19 cellular contexts compared by ENCODE assay signal in the genomic region with DNA sequence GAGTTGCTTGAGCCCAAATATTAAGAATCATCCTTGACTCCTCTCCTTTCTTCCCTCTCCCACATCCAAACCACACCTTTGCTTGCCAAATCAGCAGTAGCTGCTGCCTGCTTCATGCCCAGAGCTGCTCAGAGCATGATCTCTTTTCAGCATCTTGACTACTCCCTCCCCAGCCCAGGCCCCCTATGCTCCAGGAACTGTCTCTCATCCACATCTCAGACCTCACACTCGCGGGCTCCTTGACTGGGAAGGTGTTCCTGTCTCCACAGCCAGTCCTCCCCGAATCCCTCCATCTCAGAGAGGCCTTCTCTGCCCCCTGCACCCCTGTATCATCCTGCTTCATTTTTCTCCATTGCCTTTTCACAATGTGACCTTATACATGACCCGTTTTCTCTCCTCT.
DNase-seq lines count a peak whose midpoint lies in the region; ATAC-seq and TF ChIP-seq lines count a peak whose summit lies in the region.
"Had no signal": no experiment of that assay in that cellular context is flagged by ENCODE, and none has a peak within 500 bp of the region (broad histone marks: within the 10 kb centered on the region; RNA-seq: fewer than 3 reads in every experiment).

No MANE protein-coding gene starts in this region.

- CTCF ChIA-PET in activated CD4-positive, alpha-beta memory T cell treated with anti-CD3 and anti-CD28 coated beads for 36 hours (lab: Charles Lee), result no interaction called here
- CTCF ChIA-PET in activated CD4-positive, alpha-beta memory T cell treated with anti-CD3 and anti-CD28 coated beads, Interleukin-2, amount 10 ng/mL, durations not matched to agents 7 days and 5 days (lab: Charles Lee), result no interaction called here

- H3K27ac Mint-ChIP-seq in activated CD4-positive, alpha-beta memory T cell treated with anti-CD3 and anti-CD28 coated beads for 36 hours, result peak overlapping the region; percentile 21
- no peak overlapping the region for H3K27ac Mint-ChIP-seq in activated CD4-positive, alpha-beta memory T cell treated with anti-CD3 and anti-CD28 coated beads, Interleukin-2, amount 10 ng/mL, durations not matched to agents 7 days and 5 days
- no peak overlapping the region for H3K27ac Mint-ChIP-seq in osteocyte (ENCODE audit: unreplicated experiment)
- H3K27ac Mint-ChIP-seq: HFFc6 had no signal

- intact Hi-C loops in activated CD4-positive, alpha-beta memory T cell treated with anti-CD3 and anti-CD28 coated beads for 36 hours (cut with micrococcal nuclease), result loop anchor here (2.0 to 5.0 kb wide), 4 partner anchors 15 to 334 kb away; no protein-coding TSS in a partner anchor

- peaks cover 49% of the 10 kb centered on the region for H3K4me1 Mint-ChIP-seq in activated CD4-positive, alpha-beta memory T cell treated with anti-CD3 and anti-CD28 coated beads for 36 hours (ENCODE audit: low read depth)
- H3K4me1 Mint-ChIP-seq in activated CD4-positive, alpha-beta memory T cell treated with anti-CD3 and anti-CD28 coated beads, Interleukin-2, amount 10 ng/mL, durations not matched to agents 7 days and 5 days, result peaks cover 55% of the 10 kb centered on the region
- H3K4me1 Mint-ChIP-seq in osteocyte (ENCODE audit: unreplicated experiment), result no peaks in the 10 kb centered on the region

- no peak for DNase-seq in activated CD4-positive, alpha-beta memory T cell treated with anti-CD3 and anti-CD28 coated beads for 36 hours
- no peak for DNase-seq in activated CD4-positive, alpha-beta memory T cell treated with anti-CD3 and anti-CD28 coated beads, Interleukin-2, amount 10 ng/mL, durations not matched to agents 7 days and 5 days
- DNase-seq in stimulated activated CD4-positive, alpha-beta T cell treated with anti-CD3 and anti-CD28 coated beads, Interleukin-2, amount 100 ng/mL, for 24 hours, result peak; percentile 2 to 17
- DNase-seq in stimulated activated CD4-positive, alpha-beta T cell treated with anti-CD3 and anti-CD28 coated beads, Interleukin-15, amount 100 ng/mL, for 24 hours, result no peak
- DNase-seq in osteocyte (ENCODE audit: extremely low spot score, unreplicated experiment), result peak; percentile 69
- DNase-seq in NCI-H2171 treated with DMSO at 0.1 percent for 48 hours (lab: John Stamatoyannopoulos, UW), result no peak
- no peak for DNase-seq in NCI-H510A treated with DMSO at 0.1 percent for 48 hours (lab: John Stamatoyannopoulos, UW)
- DNase-seq: AML-193, DMS79 treated with DMSO at 0.1 percent for 48 hours, H7, HFFc6, IMR-90, NCI-H1417, NCI-H187, NCI-H345, NCI-H526, PC-9 had no signal

- POLR2A ChIA-PET in activated CD4-positive, alpha-beta memory T cell treated with anti-CD3 and anti-CD28 coated beads for 36 hours (lab: Charles Lee), result no interaction called here
- POLR2A ChIA-PET in activated CD4-positive, alpha-beta memory T cell treated with anti-CD3 and anti-CD28 coated beads, Interleukin-2, amount 10 ng/mL, durations not matched to agents 7 days and 5 days (lab: Charles Lee), result no interaction called here

- peaks cover 20% of the 10 kb centered on the region for H3K27me3 Mint-ChIP-seq in activated CD4-positive, alpha-beta memory T cell treated with anti-CD3 and anti-CD28 coated beads for 36 hours
- H3K27me3 Mint-ChIP-seq in activated CD4-positive, alpha-beta memory T cell treated with anti-CD3 and anti-CD28 coated beads, Interleukin-2, amount 10 ng/mL, durations not matched to agents 7 days and 5 days, result peaks cover 33% of the 10 kb centered on the region
- no peaks in the 10 kb centered on the region for H3K27me3 Mint-ChIP-seq in osteocyte (ENCODE audit: unreplicated experiment)

- no peak for TF ChIP-seq CTCF in osteocyte (IDR thresholded peaks at IDR 0.05)

- no peak for ATAC-seq in HG02678 (IDR thresholded peaks at IDR 0.05; ENCODE audit: unreplicated experiment)

- H3K9me3 Mint-ChIP-seq in activated CD4-positive, alpha-beta memory T cell treated with anti-CD3 and anti-CD28 coated beads for 36 hours, result peaks cover 10% of the 10 kb centered on the region
- H3K9me3 Mint-ChIP-seq in activated CD4-positive, alpha-beta memory T cell treated with anti-CD3 and anti-CD28 coated beads, Interleukin-2, amount 10 ng/mL, durations not matched to agents 7 days and 5 days, result peaks cover 20% of the 10 kb centered on the region
- H3K9me3 Mint-ChIP-seq in osteocyte (ENCODE audit: unreplicated experiment), result peaks cover 5% of the 10 kb centered on the region
- H3K9me3 Mint-ChIP-seq: HFFc6 had no signal

- H3K36me3 Mint-ChIP-seq in activated CD4-positive, alpha-beta memory T cell treated with anti-CD3 and anti-CD28 coated beads for 36 hours, result peaks cover 2% of the 10 kb centered on the region
- peaks cover 28% of the 10 kb centered on the region for H3K36me3 Mint-ChIP-seq in activated CD4-positive, alpha-beta memory T cell treated with anti-CD3 and anti-CD28 coated beads, Interleukin-2, amount 10 ng/mL, durations not matched to agents 7 days and 5 days (ENCODE audit: low read depth)
- no peaks in the 10 kb centered on the region for H3K36me3 Mint-ChIP-seq in osteocyte (ENCODE audit: unreplicated experiment)
- H3K36me3 Mint-ChIP-seq: CD14-positive monocyte had no signal

- no peak overlapping the region for H3K4me3 Mint-ChIP-seq in activated CD4-positive, alpha-beta memory T cell treated with anti-CD3 and anti-CD28 coated beads for 36 hours
- H3K4me3 Mint-ChIP-seq in activated CD4-positive, alpha-beta memory T cell treated with anti-CD3 and anti-CD28 coated beads, Interleukin-2, amount 10 ng/mL, durations not matched to agents 7 days and 5 days, result no peak overlapping the region
- no peak overlapping the region for H3K4me3 Mint-ChIP-seq in osteocyte (ENCODE audit: unreplicated experiment)
- H3K4me3 Mint-ChIP-seq: HFFc6 had no signal

Comparison
In these comparisons a context has a peak if more than half of its experiments do, and no peak if none do; other contexts are left out.
1. DNase-seq: peak in stimulated activated CD4-positive, alpha-beta T cell treated with anti-CD3 and anti-CD28 coated beads, Interleukin-2, amount 100 ng/mL, for 24 hours (2 of 2) and osteocyte (single experiment); none in activated CD4-positive, alpha-beta memory T cell treated with anti-CD3 and anti-CD28 coated beads for 36 hours (single experiment), activated CD4-positive, alpha-beta memory T cell treated with anti-CD3 and anti-CD28 coated beads, Interleukin-2, amount 10 ng/mL, durations not matched to agents 7 days and 5 days (single experiment), stimulated activated CD4-positive, alpha-beta T cell treated with anti-CD3 and anti-CD28 coated beads, Interleukin-15, amount 100 ng/mL, for 24 hours (single experiment), NCI-H2171 treated with DMSO at 0.1 percent for 48 hours (single experiment) and NCI-H510A treated with DMSO at 0.1 percent for 48 hours (single experiment).